30 cellular contexts compared by ENCODE assay signal in genomic region chr10:104834580-104834979, GRCh38.
"Had no signal": no experiment of that assay in that cellular context is flagged by ENCODE, and none has a peak within 500 bp of the region (broad histone marks: within the 10 kb centered on the region; RNA-seq: fewer than 3 reads in every experiment).

No MANE protein-coding gene starts in this region.

- ATAC-seq: natural killer cell; psoas muscle; right cardiac atrium; sciatic nerve; stimulated activated memory B cell treated with anti-CD40 and anti-IgM and Interleukin-4, amounts not matched to agents 10 μg/mL and 1 μg/mL and 100 μg/mL, for 72 hours; stimulated activated naive CD8-positive, alpha-beta T cell treated with anti-CD3 and anti-CD28 coated beads, Interleukin-15, amount 100 ng/mL, for 72 hours; stimulated activated naive CD8-positive, alpha-beta T cell treated with anti-CD3 and anti-CD28 coated beads, Interleukin-15, Interleukin-2, amounts not matched to agents 100 U/mL and 50 U/mL, for 24 hours had no signal

- H3K4me3 ChIP-seq: neural progenitor cell, ovary, psoas muscle, skin epidermis, smooth muscle cell, spleen, suprapubic skin, thoracic aorta, thyroid gland, tibial nerve, upper lobe of left lung, vagina had no signal

- H3K27me3 ChIP-seq: neural progenitor cell, ovary, spleen, suprapubic skin, thyroid gland, tibial nerve, upper lobe of left lung, vagina had no signal

- H3K79me2 ChIP-seq: parathyroid adenoma had no signal

- H3K27ac ChIP-seq: neural progenitor cell, ovary, parathyroid adenoma, psoas muscle, skin epidermis, spleen, suprapubic skin, thoracic aorta, thyroid gland, tibial nerve, upper lobe of left lung, vagina had no signal

- FAIRE-seq: urothelium cell line had no signal

- H3K36me3 ChIP-seq: neural progenitor cell, ovary, spleen, suprapubic skin, thoracic aorta, thyroid gland, tibial nerve, upper lobe of left lung, vagina had no signal

- H2AFZ ChIP-seq: neural progenitor cell, parathyroid adenoma had no signal

- H3K9ac ChIP-seq: neural progenitor cell, parathyroid adenoma had no signal

- H3K9me3 ChIP-seq: ovary, psoas muscle, spleen, suprapubic skin, thoracic aorta, thyroid gland, tibial nerve, upper lobe of left lung, vagina had no signal

- DNase-seq: natural killer cell; occipital lobe; ovary; posterior cingulate gyrus; psoas muscle; right cardiac atrium; spleen; stimulated activated CD4-positive, alpha-beta T cell treated with anti-CD3 and anti-CD28 coated beads, Interleukin-12 subunit alpha, Interleukin-12 subunit beta, amount 100 ng/mL, for 4 hours; stimulated activated CD4-positive, alpha-beta T cell treated with anti-CD3 and anti-CD28 coated beads, Interleukin-1b, Interleukin-23, amount 100 ng/mL, for 48 hours; stimulated activated CD4-positive, alpha-beta T cell treated with anti-CD3 and anti-CD28 coated beads, Interleukin-4, amount 100 ng/mL, for 1 hour; stimulated activated CD4-positive, alpha-beta T cell treated with anti-CD3 and anti-CD28 coated beads, Interleukin-4, amount 100 ng/mL, for 4 hours; stimulated activated CD8-positive, alpha-beta memory T cell treated with anti-CD3 and anti-CD28 coated beads, Interleukin-4, amount 100 ng/mL, for 48 hours; stimulated activated naive CD4-positive, alpha-beta T cell; stimulated activated naive CD8-positive, alpha-beta T cell treated with anti-CD3 and anti-CD28 coated beads, Interleukin-15, amount 100 ng/mL, for 72 hours; stimulated activated naive CD8-positive, alpha-beta T cell treated with anti-CD3 and anti-CD28 coated beads, Interleukin-15, Interleukin-2, amounts not matched to agents 100 U/mL and 50 U/mL, for 24 hours; substantia nigra; thyroid gland; trophoblast cell; upper lobe of left lung had no signal

- H3K4me1 ChIP-seq: neural progenitor cell, parathyroid adenoma, psoas muscle, spleen, suprapubic skin, thyroid gland, tibial nerve, upper lobe of left lung, vagina had no signal

- H3K4me2 ChIP-seq: neural progenitor cell, smooth muscle cell had no signal
